ENCODE assay signal across 8 cellular contexts in genomic region chr1:110338200-110339039, GRCh38. TPM values are rescaled to one million over a fixed set of nuclear protein-coding genes. Genes with fewer than 3 reads are reported as not detected.
DNase-seq lines count a peak whose midpoint lies in the region; ATAC-seq and TF ChIP-seq lines count a peak whose summit lies in the region.

No MANE protein-coding gene starts in this region.

- peaks cover 6 to 19% of the 10 kb centered on the region in 2 donors for H3K36me3 ChIP-seq in ascending aorta

- TF ChIP-seq CTCF in ascending aorta (IDR thresholded peaks at IDR 0.05) = peak; percentile 66 to 89 (median 70)

- intact Hi-C loops in ascending aorta (cut with DNase I) = loop anchor here (1.0 to 10.0 kb wide), 7 partner anchors 52 to 1109 kb away; partner anchors contain the start of genes ATP5PB, KCNA2, KCNC4 and LAMTOR5
- intact Hi-C loops in sciatic nerve (cut with DNase I) = loop anchor here (5.0 kb wide), 1 partner anchor 54 kb away; the partner anchor contains the start of gene SLC16A4

- ATAC-seq in GM18505 (IDR thresholded peaks at IDR 0.05; ENCODE audit: unreplicated experiment) (peak; percentile 65), HG02943 (IDR thresholded peaks at IDR 0.05; ENCODE audit: low read depth, unreplicated experiment) (peak; percentile 73), sciatic nerve (peak; percentile 95)

- peaks cover 19 to 29% of the 10 kb centered on the region in 2 donors for H3K4me1 ChIP-seq in ascending aorta

- H3K27ac ChIP-seq in ascending aorta = peak overlapping the region; percentile 91 to 95

- H3K9me3 ChIP-seq in ascending aorta = no peaks in the 10 kb centered on the region

- no peaks in the 10 kb centered on the region for H3K27me3 ChIP-seq in ascending aorta

- TF ChIP-seq POLR2A in GM18505 (IDR thresholded peaks at IDR 0.05; ENCODE audit: borderline replicate concordance, extremely low read depth, insufficient read depth, insufficient read length) = peak; percentile 70

- H3K4me3 ChIP-seq in ascending aorta = peak overlapping the region; percentile 64 to 69

- peak; percentile 97 to 100 for DNase-seq in NCI-H187 (lab: John Stamatoyannopoulos, UW)
- DNase-seq in T-helper 2 cell = peak; percentile 83 to 100 (median 92)
- DNase-seq in ascending aorta (ENCODE audit: low spot score in 2 of 2) = peak; percentile 70 to 94
- DNase-seq in hypothalamus (lab: John Stamatoyannopoulos, UW) = peak; percentile 75 to 100 (median 98)
- peak; percentile 98 for DNase-seq in sciatic nerve (ENCODE audit: low spot score)
- no peak for DNase-seq in foreskin melanocyte

RNA-seq across cellular contexts. Expression of gene RBM15, which starts 0.8 kb away (rescaled TPM):
- 13.6 TPM for total RNA-seq in ascending aorta
- total RNA-seq in sciatic nerve = 23.4 TPM

RNA-seq across cellular contexts. Expression of gene SLC16A4, which starts 52.4 kb away (rescaled TPM):
- total RNA-seq in ascending aorta (5.6 TPM), sciatic nerve (20.5 TPM)
